Comparison of ENCODE assay signal across 23 cellular contexts in the genomic region with DNA sequence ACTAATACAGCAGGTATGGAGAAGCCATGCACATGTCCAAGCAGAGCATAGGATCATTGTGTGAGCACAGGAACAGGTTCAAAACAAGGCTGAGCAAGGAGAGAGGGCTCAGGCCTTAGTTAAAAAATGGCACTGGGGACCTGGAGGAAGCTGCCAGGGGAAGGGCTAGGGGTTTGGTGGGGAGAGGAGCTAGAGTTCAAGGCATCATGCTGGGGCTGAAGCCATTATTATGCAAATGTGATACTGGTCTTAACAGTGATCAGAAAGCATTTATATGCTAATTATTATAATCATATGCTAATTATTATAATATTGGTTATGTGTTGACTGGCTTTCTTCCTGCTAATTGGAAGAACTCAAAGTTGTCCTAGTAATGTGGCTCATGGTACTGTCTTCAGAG.
"Had no signal": no experiment of that assay in that cellular context is flagged by ENCODE, and none has a peak within 500 bp of the region (broad histone marks: within the 10 kb centered on the region; RNA-seq: fewer than 3 reads in every experiment).

No MANE protein-coding gene starts in this region.

- H3K9me3 ChIP-seq: MG63, SK-N-SH had no signal

- H3K36me3 ChIP-seq: MG63 had no signal

- H3K4me3 ChIP-seq: MG63 had no signal

- H3K9me2 ChIP-seq: SK-N-SH had no signal

- H3K27me3 ChIP-seq: MG63 had no signal

- H3K9ac ChIP-seq: SK-N-SH had no signal

- H3K27ac ChIP-seq: RWPE1 had no signal

- FAIRE-seq: RCC 7860 had no signal

- H3K4me2 ChIP-seq: SK-N-SH had no signal

- DNase-seq: IMR-90, Karpas-422, KG1, MG63, NCI-H1092, NCI-H1105 treated with DMSO at 0.1 percent for 48 hours, NCI-H1417 treated with DMSO at 0.1 percent for 48 hours, NCI-H146, NCI-H1694 treated with DMSO at 0.1 percent for 48 hours, NCI-H1930, NCI-H2081, NCI-H2107, NCI-H2171, NCI-H226, NCI-H446, NCI-H510A, NCI-H69, NCI-H774, SHP77, SK-N-SH, SW 1271 had no signal
